Comparison of ENCODE assay signal across 16 cellular contexts in genomic region chr18:74285583-74285982, GRCh38. TPM values are rescaled to one million over a fixed set of nuclear protein-coding genes. Genes with fewer than 3 reads are reported as not detected.
"Had no signal": no experiment of that assay in that cellular context is flagged by ENCODE, and none has a peak within 500 bp of the region (broad histone marks: within the 10 kb centered on the region; RNA-seq: fewer than 3 reads in every experiment).

No MANE protein-coding gene starts in this region.

RNA-seq across cellular contexts. Expression of gene C18orf63, which starts 30.1 kb away (rescaled TPM):
- total RNA-seq: activated CD4-positive, alpha-beta T cell treated with anti-CD3 and anti-CD28 coated beads, Interleukin-2, amount 10 ng/mL, durations not matched to agents 7 days and 5 days; activated CD8-positive, alpha-beta memory T cell treated with anti-CD3 and anti-CD28 coated beads, Interleukin-2, amount 10 ng/mL, durations not matched to agents 7 days and 5 days; activated CD8-positive, alpha-beta T cell treated with anti-CD3 and anti-CD28 coated beads for 36 hours; cardiac septum; chondrocyte; epithelial cell of proximal tubule; foreskin keratinocyte; left cardiac atrium; mesothelial cell of epicardium; natural killer cell; osteoblast; pulmonary artery endothelial cell; sciatic nerve; subcutaneous adipose tissue; T-helper 2 cell treated with Interferon-gamma antibody and Interleukin-4, amounts not matched to agents 100 ng/mL and 5 ng/mL, for 36 hours had no signal
- polyA plus RNA-seq: foreskin keratinocyte, mammary epithelial cell had no signal
